ENCODE assay signal across 1 cellular context in genomic region chr12:45728625-45729232, GRCh38.
TF ChIP-seq lines count a peak whose summit lies in the region.

No MANE protein-coding gene starts in this region.

TF ChIP-seq in HepG2, 621 proteins besides CTCF, POLR2A, EP300 and RAD21 (continued from another document and continues in another):
- peak; percentile 91 for TF ChIP-seq ZNF574 (CRISPR knock-in tag; IDR thresholded peaks at IDR 0.05)
- TF ChIP-seq ZNF431 (CRISPR knock-in tag; IDR thresholded peaks at IDR 0.05; ENCODE audit: borderline replicate concordance, low read depth): 0 out of 2 replicates have a peak, but pooled peaks have one; percentile 54
- peak in 1 of 2 experiments; percentile 18; a peak in 1 of 4 replicates for TF ChIP-seq REST (IDR thresholded peaks at IDR 0.05; ENCODE audit: borderline replicate concordance in 1 of 2, low read depth in 1 of 2, low read length in 2 of 2)
- TF ChIP-seq BATF2 (CRISPR knock-in tag; IDR thresholded peaks at IDR 0.05): no peak
- no peak for TF ChIP-seq ZNF296 (CRISPR knock-in tag; conservative IDR thresholded peaks at IDR 0.05)
- peak; percentile 66; the same call in 1 of the 2 replicates for TF ChIP-seq ATF2 (CRISPR knock-in tag; IDR thresholded peaks at IDR 0.05)
- TF ChIP-seq ZNF329 (CRISPR knock-in tag; IDR thresholded peaks at IDR 0.05; ENCODE audit: low read depth): peak; percentile 83; the same call in 1 of the 2 replicates
- no peak for TF ChIP-seq ZNF546 (CRISPR knock-in tag; conservative IDR thresholded peaks at IDR 0.05)
- peak; percentile 13 for TF ChIP-seq TBL1XR1 (IDR thresholded peaks at IDR 0.05; ENCODE audit: borderline replicate concordance, low read length, partially characterized antibody)
- peak; percentile 91 for TF ChIP-seq YEATS4 (CRISPR knock-in tag; IDR thresholded peaks at IDR 0.05; ENCODE audit: borderline replicate concordance)
- TF ChIP-seq ZFP36L1 (CRISPR knock-in tag; IDR thresholded peaks at IDR 0.05): peak; percentile 75; the same call in 1 of the 2 replicates
- peak; percentile 54; the same call in 1 of the 2 replicates for TF ChIP-seq ZNF275 (CRISPR knock-in tag; IDR thresholded peaks at IDR 0.05; ENCODE audit: borderline replicate concordance)
- TF ChIP-seq CHD4 (IDR thresholded peaks at IDR 0.05; ENCODE audit: borderline replicate concordance, low read length): no peak
- TF ChIP-seq TEF (CRISPR knock-in tag; IDR thresholded peaks at IDR 0.05): 0 out of 2 replicates have a peak, but pooled peaks have one; percentile 36
- 0 out of 2 replicates have a peak, but pooled peaks have one; percentile 60 for TF ChIP-seq NFATC3 (CRISPR knock-in tag; IDR thresholded peaks at IDR 0.05)
- no peak for TF ChIP-seq ZNF678 (CRISPR knock-in tag; IDR thresholded peaks at IDR 0.05)
- TF ChIP-seq FOXP4 (CRISPR knock-in tag; IDR thresholded peaks at IDR 0.05): peak; percentile 75
- no peak for TF ChIP-seq ZFYVE20 (CRISPR knock-in tag; IDR thresholded peaks at IDR 0.05; ENCODE audit: borderline replicate concordance, low read depth)
- peak; percentile 90 for TF ChIP-seq HNRNPLL (IDR thresholded peaks at IDR 0.05; ENCODE audit: low read depth, low read length, poor library complexity, severe bottlenecking)
- TF ChIP-seq ATF6 (CRISPR knock-in tag; conservative IDR thresholded peaks at IDR 0.05): no peak
- no peak for TF ChIP-seq NPAS2 (CRISPR knock-in tag; IDR thresholded peaks at IDR 0.05; ENCODE audit: borderline replicate concordance)
- TF ChIP-seq ZFP37 (CRISPR knock-in tag; IDR thresholded peaks at IDR 0.05; ENCODE audit: borderline replicate concordance): peak; percentile 54
- peak; percentile 71; the same call in 1 of the 2 replicates for TF ChIP-seq ZNF264 (CRISPR knock-in tag; IDR thresholded peaks at IDR 0.05)
- TF ChIP-seq ZNF766 (CRISPR knock-in tag; IDR thresholded peaks at IDR 0.05; ENCODE audit: borderline replicate concordance): no peak
- peak; percentile 72 for TF ChIP-seq THAP11 (CRISPR knock-in tag; IDR thresholded peaks at IDR 0.05)
- peak; percentile 85; the same call in 1 of the 2 replicates for TF ChIP-seq ZBED4 (CRISPR knock-in tag; IDR thresholded peaks at IDR 0.05; ENCODE audit: borderline replicate concordance)
- TF ChIP-seq ZNF674 (CRISPR knock-in tag; IDR thresholded peaks at IDR 0.05; ENCODE audit: low read depth): no peak
- no peak for TF ChIP-seq KLF12 (CRISPR knock-in tag; IDR thresholded peaks at IDR 0.05; ENCODE audit: borderline replicate concordance)
- TF ChIP-seq HMGA1 (CRISPR knock-in tag; conservative IDR thresholded peaks at IDR 0.05): no peak
- 0 out of 2 replicates have a peak, but pooled peaks have one; percentile 58 for TF ChIP-seq ZNF670 (CRISPR knock-in tag; IDR thresholded peaks at IDR 0.05; ENCODE audit: borderline replicate concordance)
- peak; percentile 96 for TF ChIP-seq ZBTB25 (CRISPR knock-in tag; IDR thresholded peaks at IDR 0.05)
- peak; percentile 38; the same call in 1 of the 2 replicates for TF ChIP-seq NFYC (CRISPR knock-in tag; IDR thresholded peaks at IDR 0.05)
- no peak for TF ChIP-seq MBNL3 (CRISPR knock-in tag; conservative IDR thresholded peaks at IDR 0.05)
- TF ChIP-seq ZNF619 (CRISPR knock-in tag; IDR thresholded peaks at IDR 0.05): 0 out of 2 replicates have a peak, but pooled peaks have one; percentile 54
- 0 out of 2 replicates have a peak, but pooled peaks have one; percentile 37 for TF ChIP-seq ZNF160 (CRISPR knock-in tag; IDR thresholded peaks at IDR 0.05)
- TF ChIP-seq ZMAT5 (CRISPR knock-in tag; IDR thresholded peaks at IDR 0.05; ENCODE audit: borderline replicate concordance, low read depth): no peak
- peak; percentile 86 for TF ChIP-seq FOXO1 (CRISPR knock-in tag; IDR thresholded peaks at IDR 0.05)
- no peak for TF ChIP-seq PAWR (CRISPR knock-in tag; IDR thresholded peaks at IDR 0.05; ENCODE audit: borderline replicate concordance)
